In genomic region chr19:709196-709964, GRCh38 we compare ENCODE assay signal across 1 cellular context.
TF ChIP-seq lines count a peak whose summit lies in the region.

No MANE protein-coding gene starts in this region.

TF ChIP-seq in SK-N-SH, 30 proteins besides CTCF, POLR2A, EP300 and RAD21:
- TF ChIP-seq REST (IDR thresholded peaks at IDR 0.05; ENCODE audit: low read depth, low read length) = no peak
- TF ChIP-seq, protein P1, sequence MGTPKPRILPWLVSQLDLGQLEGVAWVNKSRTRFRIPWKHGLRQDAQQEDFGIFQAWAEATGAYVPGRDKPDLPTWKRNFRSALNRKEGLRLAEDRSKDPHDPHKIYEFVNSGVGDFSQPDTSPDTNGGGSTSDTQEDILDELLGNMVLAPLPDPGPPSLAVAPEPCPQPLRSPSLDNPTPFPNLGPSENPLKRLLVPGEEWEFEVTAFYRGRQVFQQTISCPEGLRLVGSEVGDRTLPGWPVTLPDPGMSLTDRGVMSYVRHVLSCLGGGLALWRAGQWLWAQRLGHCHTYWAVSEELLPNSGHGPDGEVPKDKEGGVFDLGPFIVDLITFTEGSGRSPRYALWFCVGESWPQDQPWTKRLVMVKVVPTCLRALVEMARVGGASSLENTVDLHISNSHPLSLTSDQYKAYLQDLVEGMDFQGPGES (IDR thresholded peaks at IDR 0.05; ENCODE audit: low read depth, low read length) = no peak
- no peak for TF ChIP-seq NRF1 (IDR thresholded peaks at IDR 0.05; ENCODE audit: low read depth, low read length)
- TF ChIP-seq ELF1 (IDR thresholded peaks at IDR 0.05) = no peak
